Comparison of ENCODE assay signal across 11 cellular contexts in genomic region chr7:30888783-30889182, GRCh38. TPM values are rescaled to one million over a fixed set of nuclear protein-coding genes. Genes with fewer than 3 reads are reported as not detected.
DNase-seq lines count a peak whose midpoint lies in the region; ATAC-seq and TF ChIP-seq lines count a peak whose summit lies in the region.
"Had no signal": no experiment of that assay in that cellular context is flagged by ENCODE, and none has a peak within 500 bp of the region (broad histone marks: within the 10 kb centered on the region; RNA-seq: fewer than 3 reads in every experiment).

No MANE protein-coding gene starts in this region.

- no peak overlapping the region for H3K4me3 Mint-ChIP-seq in stimulated activated memory B cell treated with anti-CD40 and anti-IgM and Interleukin-4, amounts not matched to agents 10 μg/mL and 1 μg/mL and 100 μg/mL, for 72 hours
- H3K4me3 Mint-ChIP-seq: activated naive CD8-positive, alpha-beta T cell treated with anti-CD3 and anti-CD28 coated beads, Interleukin-2, amount 10 ng/mL, durations not matched to agents 7 days and 5 days; memory B cell; T-helper 1 cell treated with Interleukin-12 subunit alpha and Interleukin-12 subunit beta and Interleukin-4 antibody, amounts not matched to agents 30 μg/mL and 1 μg/mL, for 36 hours had no signal

- no peaks in the 10 kb centered on the region for H3K36me3 Mint-ChIP-seq in stimulated activated memory B cell treated with anti-CD40 and anti-IgM and Interleukin-4, amounts not matched to agents 10 μg/mL and 1 μg/mL and 100 μg/mL, for 72 hours
- H3K36me3 Mint-ChIP-seq: activated naive CD8-positive, alpha-beta T cell treated with anti-CD3 and anti-CD28 coated beads, Interleukin-2, amount 10 ng/mL, durations not matched to agents 7 days and 5 days had no signal

- H3K9ac ChIP-seq in MM.1S (ENCODE audit: low read length) = no peak overlapping the region

- H4K20me1 ChIP-seq in MM.1S (ENCODE audit: insufficient read depth, low read length) = no peaks in the 10 kb centered on the region

- peaks cover 21% of the 10 kb centered on the region for H3K27me3 Mint-ChIP-seq in stimulated activated memory B cell treated with anti-CD40 and anti-IgM and Interleukin-4, amounts not matched to agents 10 μg/mL and 1 μg/mL and 100 μg/mL, for 72 hours

- H3F3A ChIP-seq in MM.1S (ENCODE audit: insufficient read depth, low read length) = no peaks in the 10 kb centered on the region

- peak; percentile 71 for DNase-seq in AG09309 (ENCODE audit: low read depth)
- peak; percentile 2 for DNase-seq in MV-4-11 (lab: John Stamatoyannopoulos, UW)
- peak; percentile 73 for DNase-seq in dedifferentiated amniotic fluid mesenchymal stem cell (ENCODE audit: extremely low spot score)
- DNase-seq in activated naive CD4-positive, alpha-beta T cell treated with Interleukin-2 at 50 U/mL for 16 hours = no peak
- no peak for DNase-seq in MM.1S
- no peak for DNase-seq in stimulated activated CD4-positive, alpha-beta T cell treated with anti-CD3 and anti-CD28 coated beads, Interleukin-4, amount 100 ng/mL, for 4 hours
- DNase-seq: activated naive CD8-positive, alpha-beta T cell treated with anti-CD3 and anti-CD28 coated beads, Interleukin-2, amount 10 ng/mL, durations not matched to agents 7 days and 5 days had no signal

- no peaks in the 10 kb centered on the region for H3K27me3 ChIP-seq in MM.1S (replicated peaks; ENCODE audit: insufficient read depth, low read length)

- H3K36me3 ChIP-seq in mesodermal cell (ENCODE audit: control insufficient read depth, insufficient read depth, low read length) = no peaks in the 10 kb centered on the region
- H3K36me3 ChIP-seq in MM.1S (replicated peaks; ENCODE audit: insufficient read depth, low read length) = no peaks in the 10 kb centered on the region

- H3K4me1 ChIP-seq in mesodermal cell (ENCODE audit: control insufficient read depth, insufficient read depth, low read length, poor library complexity, severe bottlenecking) (peaks cover 12% of the 10 kb centered on the region), MM.1S (ENCODE audit: low read length) (no peaks in the 10 kb centered on the region)

- H3K27ac ChIP-seq in mesodermal cell (ENCODE audit: low read depth, low read length, severe bottlenecking) (peak overlapping the region; percentile 24), MM.1S (ENCODE audit: low read length) (no peak overlapping the region)

- no peak overlapping the region for H3K27ac Mint-ChIP-seq in stimulated activated memory B cell treated with anti-CD40 and anti-IgM and Interleukin-4, amounts not matched to agents 10 μg/mL and 1 μg/mL and 100 μg/mL, for 72 hours
- H3K27ac Mint-ChIP-seq: activated naive CD8-positive, alpha-beta T cell treated with anti-CD3 and anti-CD28 coated beads, Interleukin-2, amount 10 ng/mL, durations not matched to agents 7 days and 5 days; memory B cell; T-helper 1 cell treated with Interleukin-12 subunit alpha and Interleukin-12 subunit beta and Interleukin-4 antibody, amounts not matched to agents 30 μg/mL and 1 μg/mL, for 36 hours had no signal

- no peaks in the 10 kb centered on the region for H3K9me2 ChIP-seq in MM.1S (replicated peaks; ENCODE audit: insufficient read depth, low read length)

- H3K4me3 ChIP-seq in AG09309 (ENCODE audit: control insufficient read depth, low read depth, low read length) = no peak overlapping the region
- no peak overlapping the region for H3K4me3 ChIP-seq in mesodermal cell (ENCODE audit: extremely low read depth, insufficient read depth, low read length, poor library complexity, severe bottlenecking)
- H3K4me3 ChIP-seq in MM.1S (ENCODE audit: low read length) = no peak overlapping the region

- no peak for ATAC-seq in stimulated activated memory B cell treated with anti-CD40 and anti-IgM and Interleukin-4, amounts not matched to agents 10 μg/mL and 1 μg/mL and 100 μg/mL, for 72 hours

- peaks cover 10% of the 10 kb centered on the region for H3K9me3 Mint-ChIP-seq in stimulated activated memory B cell treated with anti-CD40 and anti-IgM and Interleukin-4, amounts not matched to agents 10 μg/mL and 1 μg/mL and 100 μg/mL, for 72 hours
- H3K9me3 Mint-ChIP-seq: activated naive CD8-positive, alpha-beta T cell treated with anti-CD3 and anti-CD28 coated beads, Interleukin-2, amount 10 ng/mL, durations not matched to agents 7 days and 5 days; T-helper 1 cell treated with Interleukin-12 subunit alpha and Interleukin-12 subunit beta and Interleukin-4 antibody, amounts not matched to agents 30 μg/mL and 1 μg/mL, for 36 hours had no signal

- no peaks in the 10 kb centered on the region for H3K79me2 ChIP-seq in MM.1S (ENCODE audit: low read length)

- TF ChIP-seq CTCF in AG09309 (IDR thresholded peaks at IDR 0.05; ENCODE audit: control insufficient read depth, insufficient read depth, low read depth, low read length, missing control alignments) (peak; percentile 0), MM.1S (IDR thresholded peaks at IDR 0.05; ENCODE audit: low read length) (no peak)

- no peaks in the 10 kb centered on the region for H3K4me1 Mint-ChIP-seq in stimulated activated memory B cell treated with anti-CD40 and anti-IgM and Interleukin-4, amounts not matched to agents 10 μg/mL and 1 μg/mL and 100 μg/mL, for 72 hours
- H3K4me1 Mint-ChIP-seq: activated naive CD8-positive, alpha-beta T cell treated with anti-CD3 and anti-CD28 coated beads, Interleukin-2, amount 10 ng/mL, durations not matched to agents 7 days and 5 days; memory B cell had no signal

- 25% methylated on average over 1 of the region's 3 CpGs; no CpG with 5 or more reads in 1 of the 2 experiments for WGBS in mesodermal cell (ENCODE audit: insufficient coverage in 2 of 2), 2 experiments

- H2AFZ ChIP-seq in MM.1S (ENCODE audit: low read length) = no peak overlapping the region

- no peak overlapping the region for H3K4me2 ChIP-seq in MM.1S (ENCODE audit: low read depth, low read length)

- H3K9me3 ChIP-seq in mesodermal cell (ENCODE audit: control insufficient read depth, low read length) (no peaks in the 10 kb centered on the region), MM.1S (replicated peaks; ENCODE audit: insufficient read depth, low read length) (no peaks in the 10 kb centered on the region)

RNA-seq across cellular contexts. Expression of gene AQP1, which starts 22.9 kb away (rescaled TPM):
- 18.6 TPM for polyA plus RNA-seq in mesodermal cell (2013, experiment 1 of 2)
- polyA plus RNA-seq in mesodermal cell (2013, experiment 2 of 2) = 27.3 TPM

Comparison
In these comparisons a context has a peak if more than half of its experiments do, and no peak if none do; other contexts are left out.
1. DNase-seq: peak in AG09309 (single experiment), MV-4-11 (single experiment) and dedifferentiated amniotic fluid mesenchymal stem cell (single experiment); none in activated naive CD4-positive, alpha-beta T cell treated with Interleukin-2 at 50 U/mL for 16 hours (single experiment), MM.1S (single experiment) and stimulated activated CD4-positive, alpha-beta T cell treated with anti-CD3 and anti-CD28 coated beads, Interleukin-4, amount 100 ng/mL, for 4 hours (0 of 2).